In genomic region chr19:1651548-1652394, GRCh38 we compare ENCODE assay signal across 8 cellular contexts. TPM values are rescaled to one million over a fixed set of nuclear protein-coding genes. Genes with fewer than 3 reads are reported as not detected.
A peak's percentile ranks its signal among the peaks of the same experiment; 100 is the strongest.
DNase-seq lines count a peak whose midpoint lies in the region; ATAC-seq and TF ChIP-seq lines count a peak whose summit lies in the region.

No MANE protein-coding gene starts in this region.

- H3K36me3 Mint-ChIP-seq in naive thymus-derived CD4-positive, alpha-beta T cell, result no peaks in the 10 kb centered on the region

- H3K36me3 ChIP-seq in naive thymus-derived CD4-positive, alpha-beta T cell (ENCODE audit: control insufficient read depth in 2 of 3, insufficient read depth in 3 of 3, low read length in 3 of 3), result peaks cover 0 to 31% (median 0%) of the 10 kb centered on the region in 3 experiments
- no peaks in the 10 kb centered on the region for H3K36me3 ChIP-seq in uterus

- H3K4me1 Mint-ChIP-seq in naive thymus-derived CD4-positive, alpha-beta T cell, result peaks cover 7 to 14% (median 8%) of the 10 kb centered on the region in 7 donors

- H3K4me3 Mint-ChIP-seq in naive thymus-derived CD4-positive, alpha-beta T cell, result peak overlapping the region; percentile 86 to 96 (median 91)

- no peaks in the 10 kb centered on the region for H3K27me3 Mint-ChIP-seq in naive thymus-derived CD4-positive, alpha-beta T cell

- peaks cover 0 to 10% (median 0%) of the 10 kb centered on the region in 11 donors for H3K9me3 Mint-ChIP-seq in naive thymus-derived CD4-positive, alpha-beta T cell

- peak overlapping the region; percentile 81 for H3K4me3 ChIP-seq in Jurkat, Clone E6-1 (ENCODE audit: low read length)
- peak overlapping the region; percentile 62 for H3K4me3 ChIP-seq in epithelial cell of esophagus (ENCODE audit: low read length)
- peak overlapping the region; percentile 71 for H3K4me3 ChIP-seq in naive thymus-derived CD4-positive, alpha-beta T cell (ENCODE audit: low read length)
- peak overlapping the region; percentile 48 to 56 for H3K4me3 ChIP-seq in uterus

- no peaks in the 10 kb centered on the region for H3K27me3 ChIP-seq in naive thymus-derived CD4-positive, alpha-beta T cell (ENCODE audit: control insufficient read depth in 2 of 2, insufficient read depth in 2 of 2, low read length in 2 of 2)
- H3K27me3 ChIP-seq in uterus, result no peaks in the 10 kb centered on the region

- no peaks in the 10 kb centered on the region for H3K9me3 ChIP-seq in naive thymus-derived CD4-positive, alpha-beta T cell (ENCODE audit: control insufficient read depth in 2 of 3, low read length in 3 of 3)
- H3K9me3 ChIP-seq in uterus, result no peaks in the 10 kb centered on the region

- intact Hi-C loops in naive thymus-derived CD4-positive, alpha-beta T cell (cut with micrococcal nuclease), result loop anchor here (1.0 to 5.0 kb wide), 10 partner anchors 17 to 854 kb away; partner anchors contain the start of genes ATP8B3 (in 2 of the 2), AP3D1 (in 1 of the 2), DAZAP1 (in 1 of the 2) and IZUMO4 (in 1 of the 2)
- intact Hi-C loops in uterus (cut with DNase I; ENCODE audit: low total_unique reads), result no loop called here

- no peak for TF ChIP-seq POLR2A in uterus (IDR thresholded peaks at IDR 0.05)

- CTCF ChIA-PET in naive thymus-derived CD4-positive, alpha-beta T cell (lab: Charles Lee), result interaction anchor here (1.6 to 1.9 kb wide), 2 partner anchors 21 to 46 kb away, joined by 6 to 11 read pairs; no protein-coding TSS in a partner anchor

- ATAC-seq in naive thymus-derived CD4-positive, alpha-beta T cell, result no peak
- ATAC-seq in HG02623 (IDR thresholded peaks at IDR 0.05; ENCODE audit: unreplicated experiment) (no peak), HG03571 (IDR thresholded peaks at IDR 0.05; ENCODE audit: unreplicated experiment) (no peak)

- peak; percentile 80 for DNase-seq in D341Med (ENCODE audit: low spot score)
- DNase-seq in Jurkat, Clone E6-1 (ENCODE audit: low read depth, low spot score), result no peak
- peak; percentile 77 for DNase-seq in activated CD8-positive, alpha-beta memory T cell treated with anti-CD3 and anti-CD28 coated beads for 24 hours
- peak; percentile 44 for DNase-seq in epithelial cell of esophagus (ENCODE audit: low read depth)
- peak; percentile 40 to 63 (median 53) for DNase-seq in naive thymus-derived CD4-positive, alpha-beta T cell
- DNase-seq in uterus, result peak; percentile 39 to 44

- POLR2A ChIA-PET in naive thymus-derived CD4-positive, alpha-beta T cell (lab: Charles Lee), result interaction anchor here (0.8 to 4.0 kb wide), 5 partner anchors 11 to 61 kb away, joined by 3 to 50 read pairs (median 7); partner anchors contain the start of genes MBD3 and UQCR11

- TF ChIP-seq CTCF in epithelial cell of esophagus (IDR thresholded peaks at IDR 0.05; ENCODE audit: insufficient read depth, low read depth, low read length, missing control alignments), result no peak
- peak in 1 of 4 experiments; percentile 15 for TF ChIP-seq CTCF in uterus (IDR thresholded peaks at IDR 0.05)

- H3K4me1 ChIP-seq in naive thymus-derived CD4-positive, alpha-beta T cell (ENCODE audit: control insufficient read depth in 2 of 2, insufficient read depth in 2 of 2, low read length in 2 of 2), result peaks cover 4 to 8% of the 10 kb centered on the region in 2 donors
- peaks cover 0 to 16% of the 10 kb centered on the region in 2 donors for H3K4me1 ChIP-seq in uterus

- H3K27ac ChIP-seq in naive thymus-derived CD4-positive, alpha-beta T cell (ENCODE audit: low read depth, low read length), result peak overlapping the region; percentile 79
- peak overlapping the region; percentile 42 to 100 for H3K27ac ChIP-seq in uterus

- peak overlapping the region; percentile 87 to 97 (median 93) for H3K27ac Mint-ChIP-seq in naive thymus-derived CD4-positive, alpha-beta T cell

RNA-seq across cellular contexts. Expression of gene TCF3, which starts 0.6 kb away (rescaled TPM):
- polyA plus RNA-seq in Jurkat, Clone E6-1 (2012; ENCODE audit: insufficient read depth, insufficient read length), result 247 TPM
- total RNA-seq in naive thymus-derived CD4-positive, alpha-beta T cell, result 10 to 100 TPM; 66.6 to 83.6 (median 78.3) TPM
- polyA plus RNA-seq in naive thymus-derived CD4-positive, alpha-beta T cell, result 10 to 100 TPM in 1 of 2 donors, 1 to 10 TPM in 1; 5.8 to 15.6 TPM
- 100 to 1,000 TPM in 1 of 4 donors, 10 to 100 TPM in 3; 15.6 to 132 (median 65.7) TPM for total RNA-seq in uterus

RNA-seq across cellular contexts. Expression of gene UQCR11, which starts 46.5 kb away (rescaled TPM):
- 287 TPM for polyA plus RNA-seq in Jurkat, Clone E6-1 (2012; ENCODE audit: insufficient read depth, insufficient read length)
- 100 to 1,000 TPM in 4 of 5 experiments, 10 to 100 TPM in 1; 94.3 to 170 (median 123) TPM for total RNA-seq in naive thymus-derived CD4-positive, alpha-beta T cell
- polyA plus RNA-seq in naive thymus-derived CD4-positive, alpha-beta T cell, result 100 to 1,000 TPM; 292 to 606 TPM
- total RNA-seq in uterus, result 100 to 1,000 TPM in 1 of 4 donors, 10 to 100 TPM in 3; 20.6 to 110 (median 30.8) TPM

RNA-seq across cellular contexts. Expression of gene MBD3, which starts 59.1 kb away (rescaled TPM):
- polyA plus RNA-seq in Jurkat, Clone E6-1 (2012; ENCODE audit: insufficient read depth, insufficient read length), result 53.6 TPM
- total RNA-seq in naive thymus-derived CD4-positive, alpha-beta T cell, result 10 to 100 TPM; 50.1 to 87.8 (median 64.6) TPM
- polyA plus RNA-seq in naive thymus-derived CD4-positive, alpha-beta T cell, result 10 to 100 TPM in 1 of 2 donors, 1 to 10 TPM in 1; 9.1 to 23.1 TPM
- total RNA-seq in uterus, result 10 to 100 TPM; 53.8 to 75.9 (median 64.5) TPM
